Comparison of ENCODE assay signal across 23 cellular contexts in genomic region chr18:76442413-76443171, GRCh38. TPM values are rescaled to one million over a fixed set of nuclear protein-coding genes. Genes with fewer than 3 reads are reported as not detected.
DNase-seq lines count a peak whose midpoint lies in the region; ATAC-seq, FAIRE-seq and TF ChIP-seq lines count a peak whose summit lies in the region.
"Had no signal": no experiment of that assay in that cellular context is flagged by ENCODE, and none has a peak within 500 bp of the region (broad histone marks: within the 10 kb centered on the region; RNA-seq: fewer than 3 reads in every experiment).

No MANE protein-coding gene starts in this region.

- no peak overlapping the region for H3K18ac ChIP-seq in neuronal stem cell (ENCODE audit: low read length)

- DNase-seq in Right ventricle myocardium superior = peak; percentile 34
- no peak for DNase-seq in right atrium auricular region (ENCODE audit: low spot score)
- DNase-seq in K562 (ENCODE audit: extremely low read depth in 1 of 4, low spot score in 3 of 4) = no peak
- no peak for DNase-seq in neuronal stem cell (ENCODE audit: low spot score)
- DNase-seq in ureter (ENCODE audit: low spot score) = peak; percentile 38
- no peak for DNase-seq in prostate gland (ENCODE audit: low spot score)
- DNase-seq in NK-92 treated with Interleukin-12 subunit alpha and Interleukin-12 subunit beta, amount 100 ng/mL, for 24 hours (lab: John Stamatoyannopoulos, UW) = no peak
- DNase-seq: BE2C; CD4-positive, CD25-positive, alpha-beta regulatory T cell; DMS79; H9; HFFc6; NCI-H1105; NCI-H146; NCI-H2029; NCI-H2171; NCI-H345; NCI-H526; OCI-M1 had no signal

- in situ Hi-C loops in K562 (cut with MboI) = no loop called here

- H3K27me3 ChIP-seq in right atrium auricular region (no peaks in the 10 kb centered on the region), K562 (ENCODE audit: control insufficient read depth in 2 of 2, insufficient read depth in 2 of 2, low read length in 2 of 2) (peaks cover 5 to 38% of the 10 kb centered on the region in 2 experiments; a peak in 4 of 5 replicates), neuronal stem cell (ENCODE audit: control insufficient read depth in 3 of 3, insufficient read depth in 3 of 3, low read depth in 1 of 3, low read length in 3 of 3) (no peaks in the 10 kb centered on the region), prostate gland (replicated peaks; ENCODE audit: insufficient read depth) (no peaks in the 10 kb centered on the region)
- H3K27me3 ChIP-seq: BE2C, SJSA1 had no signal

- H2AK5ac ChIP-seq in neuronal stem cell (ENCODE audit: low read depth, low read length) = no peak overlapping the region

- no peaks in the 10 kb centered on the region for H3K79me2 ChIP-seq in K562 (ENCODE audit: control insufficient read depth, insufficient read depth, low read length)

- H4K91ac ChIP-seq in neuronal stem cell (ENCODE audit: low read depth, low read length, poor library complexity) = no peak overlapping the region

- H2BK12ac ChIP-seq in neuronal stem cell (ENCODE audit: low read length) = no peak overlapping the region

- no peak for FAIRE-seq in K562 (lab: Jason Lieb, UNC)
- FAIRE-seq: RCC 7860 had no signal

- H3K79me1 ChIP-seq in neuronal stem cell (ENCODE audit: low read depth, low read length) = peaks cover 34% of the 10 kb centered on the region

- H4K20me1 ChIP-seq in K562 (replicated peaks; ENCODE audit: control insufficient read depth, insufficient read depth, low read length) = no peaks in the 10 kb centered on the region

- TF ChIP-seq POLR2A in K562 (conservative IDR thresholded peaks at IDR 0.05) (no peak), prostate gland (IDR thresholded peaks at IDR 0.05) (no peak)

- H3K4me3 ChIP-seq in right atrium auricular region = no peak overlapping the region
- H3K4me3 ChIP-seq in K562 = no peak overlapping the region
- no peak overlapping the region for H3K4me3 ChIP-seq in neuronal stem cell (ENCODE audit: low read length in 2 of 2)
- no peak overlapping the region for H3K4me3 ChIP-seq in prostate gland
- H3K4me3 ChIP-seq: SJSA1 had no signal

- no peak overlapping the region for H3K23ac ChIP-seq in neuronal stem cell (ENCODE audit: low read depth, low read length, poor library complexity)

- POLR2A ChIA-PET in K562 (lab: Yijun Ruan, JAX) = no interaction called here

- no peak for TF ChIP-seq RAD21 in K562 (CRISPR knock-in tag; conservative IDR thresholded peaks at IDR 0.05 in 1 of 2, IDR thresholded peaks at IDR 0.05 in 1 of 2)

- TF ChIP-seq EP300 in K562 (IDR thresholded peaks at IDR 0.05; ENCODE audit: low read length) = no peak

- WGBS in K562 (ENCODE audit: insufficient coverage, low coverage, missing lambda C conversion rate) = 19% methylated on average over 33 of the region's 66 CpGs
- WGBS in neuronal stem cell (ENCODE audit: extremely low coverage in 2 of 2, insufficient read length in 2 of 2, insufficient replicate concordance in 1 of 2), 2 donors = no CpG with 5 or more reads among the region's 66 CpGs
- 95% methylated on average over 56 of the region's 66 CpGs for WGBS in prostate gland

- H3K27ac ChIP-seq in right atrium auricular region = no peak overlapping the region
- H3K27ac ChIP-seq in K562 (ENCODE audit: extremely low read depth, low read depth, low read length) = no peak overlapping the region
- H3K27ac ChIP-seq in neuronal stem cell (replicated peaks; ENCODE audit: low read length) = no peak overlapping the region
- H3K27ac ChIP-seq in prostate gland = no peak overlapping the region
- H3K27ac ChIP-seq: KMS-11, SJSA1 had no signal

- H3K9me3 ChIP-seq in right atrium auricular region = no peaks in the 10 kb centered on the region
- H3K9me3 ChIP-seq in K562 (replicated peaks; ENCODE audit: control insufficient read depth, insufficient read depth, low read depth, low read length) = no peaks in the 10 kb centered on the region
- H3K9me3 ChIP-seq in neuronal stem cell (replicated peaks in 1 of 2; ENCODE audit: control insufficient read depth in 2 of 2, insufficient read depth in 1 of 2, low read depth in 1 of 2, low read length in 2 of 2) = peaks cover 0 to 6% of the 10 kb centered on the region in 2 donors
- no peaks in the 10 kb centered on the region for H3K9me3 ChIP-seq in prostate gland
- H3K9me3 ChIP-seq: BE2C, SJSA1 had no signal

- H3K14ac ChIP-seq in neuronal stem cell (ENCODE audit: low read length) = peak overlapping the region; percentile 17

- H3K4me2 ChIP-seq in K562 (ENCODE audit: insufficient read depth, low read length) (no peak overlapping the region), neuronal stem cell (ENCODE audit: insufficient read depth, low read length, poor library complexity, severe bottlenecking) (no peak overlapping the region)
- H3K4me2 ChIP-seq: KMS-11 had no signal

- no peak overlapping the region for H2AFZ ChIP-seq in K562 (ENCODE audit: low read depth, low read length)
- H2AFZ ChIP-seq in neuronal stem cell (ENCODE audit: low read length) = no peak overlapping the region

- H2BK15ac ChIP-seq in neuronal stem cell (ENCODE audit: low read length) = no peak overlapping the region

- H3K36me3 ChIP-seq in right atrium auricular region (peaks cover 37% of the 10 kb centered on the region), K562 (ENCODE audit: control insufficient read depth, insufficient read depth, low read length) (no peaks in the 10 kb centered on the region), neuronal stem cell (replicated peaks in 1 of 2; ENCODE audit: control insufficient read depth in 2 of 2, insufficient read depth in 2 of 2, low read length in 2 of 2) (peaks cover 37 to 70% of the 10 kb centered on the region in 2 donors), prostate gland (peaks cover 0 to 13% of the 10 kb centered on the region in 2 donors)

- H2BK120ac ChIP-seq in neuronal stem cell (ENCODE audit: low read depth, low read length) = no peak overlapping the region

- BruUV-seq in K562 (replicated peaks; lab: Mats Ljungman, UMichigan) = no TSS peak

- no peak overlapping the region for H4K8ac ChIP-seq in neuronal stem cell (ENCODE audit: low read depth, low read length)

- no peak overlapping the region for H3K4ac ChIP-seq in neuronal stem cell (ENCODE audit: low read length)

- peaks cover 0 to 30% of the 10 kb centered on the region in 2 donors for H3K4me1 ChIP-seq in right atrium auricular region
- no peaks in the 10 kb centered on the region; a peak in 1 of 5 replicates for H3K4me1 ChIP-seq in K562 (replicated peaks in 1 of 2; ENCODE audit: control insufficient read depth in 2 of 2, insufficient read depth in 2 of 2, low read length in 2 of 2)
- peaks cover 2 to 16% of the 10 kb centered on the region in 2 donors for H3K4me1 ChIP-seq in neuronal stem cell (ENCODE audit: control insufficient read depth in 2 of 2, insufficient read depth in 1 of 2, low read depth in 1 of 2, low read length in 2 of 2)
- peaks cover 5% of the 10 kb centered on the region for H3K4me1 ChIP-seq in prostate gland (replicated peaks)

- no peaks in the 10 kb centered on the region for H3K9me1 ChIP-seq in K562 (ENCODE audit: control insufficient read depth, insufficient read depth, low read length)

- H2BK5ac ChIP-seq in neuronal stem cell (ENCODE audit: low read length) = no peak overlapping the region

- CTCF ChIA-PET in K562 (lab: Yijun Ruan, JAX; ENCODE audit: low intra/inter-chr PET ratio) = no interaction called here

- TF ChIP-seq CTCF in right atrium auricular region (IDR thresholded peaks at IDR 0.05) = no peak
- 0 out of 6 replicates have a peak, but pooled peaks of 1 of the 3 experiments have one; percentile 3 for TF ChIP-seq CTCF in K562 (IDR thresholded peaks at IDR 0.05 in 2 of 3, conservative IDR thresholded peaks at IDR 0.05 in 1 of 3; ENCODE audit: insufficient read depth in 2 of 3, low read depth in 1 of 3, low read length in 3 of 3)
- TF ChIP-seq CTCF in prostate gland (IDR thresholded peaks at IDR 0.05) = no peak

- ATAC-seq in Right ventricle myocardium superior (ENCODE audit: poor library complexity) (no peak), K562 (0 out of 3 replicates have a peak, but pooled peaks have one; percentile 43), GM19463 (IDR thresholded peaks at IDR 0.05; ENCODE audit: unreplicated experiment) (no peak)

- intact Hi-C loops in Right ventricle myocardium superior (cut with DNase I) (no loop called here), K562 (cut with micrococcal nuclease) (no loop called here), prostate gland (cut with DNase I) (loop anchor here (10.0 kb wide), 1 partner anchor 1238 kb away; the partner anchor contains the start of gene PTGR3)

- H3K9ac ChIP-seq in K562 (ENCODE audit: insufficient read depth in 1 of 2, low read depth in 2 of 2, low read length in 2 of 2) (no peak overlapping the region), neuronal stem cell (ENCODE audit: low read depth, low read length, poor library complexity) (no peak overlapping the region)
- H3K9ac ChIP-seq: KMS-11 had no signal

TF ChIP-seq in K562, 482 proteins besides CTCF, POLR2A, EP300 and RAD21:
- TF ChIP-seq CCNT2 (IDR thresholded peaks at IDR 0.05; ENCODE audit: borderline replicate concordance, extremely low read depth, insufficient read length, low read depth, low read length) (no peak), BHLHE40 (IDR thresholded peaks at IDR 0.05; ENCODE audit: low read length) (peak; percentile 61; the same call in 1 of the 2 replicates)

RNA-seq across cellular contexts. Expression of gene ZNF516, which starts 52.5 kb away (rescaled TPM):
- total RNA-seq in Right ventricle myocardium superior (12.6 TPM), right atrium auricular region (10 to 100 TPM; 11.0 to 14.0 TPM), K562 (2014; rRNA removed) (0.04 and 0.05 TPM in 2 replicates), K562 (2014; rRNA removed; fragmentation: Illumina TruSeq; extraction: Trizol) (0.03 TPM in 1 of 2 replicates, not detected in the other), K562 (2015; rRNA removed; fragmentation: Illumina TruSeq; extraction: Trizol) (0.04 TPM in 2 replicates), K562 (2021) (0.20 and 0.56 TPM in 2 replicates), ureter (75.6 TPM), prostate gland (100 to 1,000 TPM in 1 of 2 donors, 10 to 100 TPM in 1; 25.0 to 158 TPM)
- 0.11 and 0.21 TPM in 2 replicates for total RNA-seq in K562 (2011; cell fraction: chromatin; rRNA removed; ENCODE audit: low replicate concordance)
- total RNA-seq in K562 (2011; cell fraction: nucleolus; rRNA removed) = 0.13 and 0.50 TPM in 2 replicates
- total RNA-seq in K562 (2011; cell fraction: nucleoplasm; rRNA removed) = 0.15 and 0.23 TPM in 2 replicates
- polyA plus RNA-seq in K562 (2011; rRNA removed) (0.11 TPM in 1 of 2 replicates, not detected in the other), K562 (2014; fragmentation: Illumina TruSeq; extraction: Trizol) (0.07 TPM in 1 of 2 replicates, not detected in the other), K562 (2014; fragmentation: Nextera tagmentation; extraction: Ambion mirVana) (not detected), K562 (2014; rRNA removed) (0.05 and 0.09 TPM in 2 replicates)
- 0.01 and 0.82 TPM in 2 replicates for polyA plus RNA-seq in K562 (2011; cell fraction: cytosol; rRNA removed)
- polyA plus RNA-seq in K562 (2011; cell fraction: nucleus; rRNA removed) = 0.03 and 0.31 TPM in 2 replicates
- polyA plus RNA-seq in K562 (2012) = 0.09 and 0.40 TPM in 2 replicates
- 0.14 TPM in 1 of 2 replicates, not detected in the other for polyA minus RNA-seq in K562 (2011; rRNA and poly(A)+ RNA removed)
- polyA minus RNA-seq in K562 (2011; cell fraction: cytosol; rRNA and poly(A)+ RNA removed) = 0.10 and 0.18 TPM in 2 replicates
- polyA minus RNA-seq in K562 (2011; cell fraction: nucleus; rRNA and poly(A)+ RNA removed) = 0.11 and 0.27 TPM in 2 replicates
- polyA plus RNA-seq in neuronal stem cell (2013, experiment 1 of 2) = 40.4 TPM
- polyA plus RNA-seq in neuronal stem cell (2013, experiment 2 of 2) = 42.5 TPM

Comparison
In these comparisons a context has a peak if more than half of its experiments do, and no peak if none do; other contexts are left out.
1. DNase-seq: peak in Right ventricle myocardium superior (single experiment) and ureter (single experiment); none in right atrium auricular region (single experiment), K562 (0 of 4), neuronal stem cell (single experiment), prostate gland (single experiment) and NK-92 treated with Interleukin-12 subunit alpha and Interleukin-12 subunit beta, amount 100 ng/mL, for 24 hours (single experiment).